ENCODE assay signal across 9 cellular contexts in genomic region chr15:74040115-74040850, GRCh38. TPM values are rescaled to one million over a fixed set of nuclear protein-coding genes. Genes with fewer than 3 reads are reported as not detected.
A peak's percentile ranks its signal among the peaks of the same experiment; 100 is the strongest.
DNase-seq lines count a peak whose midpoint lies in the region; ATAC-seq and TF ChIP-seq lines count a peak whose summit lies in the region.
"Had no signal": no experiment of that assay in that cellular context is flagged by ENCODE, and none has a peak within 500 bp of the region (broad histone marks: within the 10 kb centered on the region; RNA-seq: fewer than 3 reads in every experiment).

No MANE protein-coding gene starts in this region.

- peak; percentile 63 to 86 for TF ChIP-seq EP300 in tibial nerve (IDR thresholded peaks at IDR 0.05)

- no peaks in the 10 kb centered on the region for H3K27me3 Mint-ChIP-seq in activated CD4-positive, alpha-beta T cell treated with anti-CD3 and anti-CD28 coated beads, Interleukin-2, amount 10 ng/mL, durations not matched to agents 7 days and 5 days

- H3K4me3 Mint-ChIP-seq in activated CD4-positive, alpha-beta T cell treated with anti-CD3 and anti-CD28 coated beads, Interleukin-2, amount 10 ng/mL, durations not matched to agents 7 days and 5 days = no peak overlapping the region

- peak overlapping the region; percentile 74 for H3K27ac Mint-ChIP-seq in activated CD4-positive, alpha-beta T cell treated with anti-CD3 and anti-CD28 coated beads, Interleukin-2, amount 10 ng/mL, durations not matched to agents 7 days and 5 days

- H3K27ac ChIP-seq in tibial nerve = peak overlapping the region; percentile 34 to 93 (median 68)

- TF ChIP-seq POLR2A in tibial nerve (IDR thresholded peaks at IDR 0.05) = no peak

- H3K9me3 Mint-ChIP-seq in activated CD4-positive, alpha-beta T cell treated with anti-CD3 and anti-CD28 coated beads, Interleukin-2, amount 10 ng/mL, durations not matched to agents 7 days and 5 days = no peaks in the 10 kb centered on the region

- no peaks in the 10 kb centered on the region for H3K27me3 ChIP-seq in tibial nerve

- CTCF ChIA-PET in activated CD4-positive, alpha-beta T cell treated with anti-CD3 and anti-CD28 coated beads, Interleukin-2, amount 10 ng/mL, durations not matched to agents 7 days and 5 days (lab: Charles Lee) = interaction anchor here (1.1 to 4.4 kb wide), 3 partner anchors 8 to 68 kb away, joined by 3 to 32 read pairs (median 3); no protein-coding TSS in a partner anchor

- no peak for DNase-seq in activated CD4-positive, alpha-beta T cell treated with anti-CD3 and anti-CD28 coated beads, Interleukin-2, amount 10 ng/mL, durations not matched to agents 7 days and 5 days
- DNase-seq in activated CD4-positive, alpha-beta T cell treated with anti-CD3 and anti-CD28 coated beads, Interleukin-2, amount 50 U/mL, for 4 hours = no peak
- DNase-seq in cardiac fibroblast (ENCODE audit: low read depth in 2 of 2) (peak; percentile 98 to 99), islet precursor cell (peak; percentile 65), tibial nerve (ENCODE audit: low spot score in 2 of 2) (peak; percentile 47 to 74), NCI-H2171 (lab: John Stamatoyannopoulos, UW) (no peak), middle frontal gyrus (ENCODE audit: extremely low spot score, low spot score) (no peak)
- DNase-seq: activated CD4-positive, CD25-positive, alpha-beta regulatory T cell had no signal

- TF ChIP-seq CTCF in cardiac fibroblast (IDR thresholded peaks at IDR 0.05; ENCODE audit: low read depth, low read length) (peak; percentile 15), tibial nerve (IDR thresholded peaks at IDR 0.05) (peak in 2 of 5 experiments; percentile 20 to 38)

- H3K36me3 Mint-ChIP-seq in activated CD4-positive, alpha-beta T cell treated with anti-CD3 and anti-CD28 coated beads, Interleukin-2, amount 10 ng/mL, durations not matched to agents 7 days and 5 days (ENCODE audit: low read depth) = peaks cover 27% of the 10 kb centered on the region

- H3K4me1 Mint-ChIP-seq in activated CD4-positive, alpha-beta T cell treated with anti-CD3 and anti-CD28 coated beads, Interleukin-2, amount 10 ng/mL, durations not matched to agents 7 days and 5 days = no peaks in the 10 kb centered on the region

- POLR2A ChIA-PET in activated CD4-positive, alpha-beta T cell treated with anti-CD3 and anti-CD28 coated beads, Interleukin-2, amount 10 ng/mL, durations not matched to agents 7 days and 5 days (lab: Charles Lee) = interaction anchor here (0.6 kb wide), 1 partner anchor 9 kb away, joined by 6 read pairs; no protein-coding TSS in a partner anchor

- WGBS in tibial nerve, 2 donors = 56 to 58% methylated on average over 7 of the region's 7 CpGs

- ATAC-seq in HG02623 (IDR thresholded peaks at IDR 0.05; ENCODE audit: unreplicated experiment) = no peak

- peaks cover 0 to 80% (median 30%) of the 10 kb centered on the region in 4 donors for H3K4me1 ChIP-seq in tibial nerve

- H3K9me3 ChIP-seq in tibial nerve = no peaks in the 10 kb centered on the region

- H3K4me3 ChIP-seq in cardiac fibroblast (replicated peaks in 1 of 2; ENCODE audit: low read depth in 2 of 2, low read length in 2 of 2) (no peak overlapping the region), tibial nerve (no peak overlapping the region)

- H3K36me3 ChIP-seq in tibial nerve = peaks cover 0 to 65% (median 0%) of the 10 kb centered on the region in 3 donors

RNA-seq across cellular contexts. Expression of gene GOLGA6A, which starts 42.1 kb away (rescaled TPM):
- total RNA-seq in activated CD4-positive, alpha-beta T cell treated with anti-CD3 and anti-CD28 coated beads, Interleukin-2, amount 10 ng/mL, durations not matched to agents 7 days and 5 days = not detected
- total RNA-seq in tibial nerve = under 1 TPM in 2 of 4 donors, not detected in 2; 0.20 to 0.87 TPM

RNA-seq across cellular contexts. Expression of gene PML, which starts 45.8 kb away (rescaled TPM):
- 100 to 1,000 TPM; 118 to 122 TPM for total RNA-seq in activated CD4-positive, alpha-beta T cell treated with anti-CD3 and anti-CD28 coated beads, Interleukin-2, amount 10 ng/mL, durations not matched to agents 7 days and 5 days
- 100 to 1,000 TPM in 2 of 4 donors, 10 to 100 TPM in 2; 69.3 to 159 (median 89.4) TPM for total RNA-seq in tibial nerve

RNA-seq across cellular contexts. Expression of gene STOML1, which starts 48.2 kb away (rescaled TPM):
- total RNA-seq in activated CD4-positive, alpha-beta T cell treated with anti-CD3 and anti-CD28 coated beads, Interleukin-2, amount 10 ng/mL, durations not matched to agents 7 days and 5 days = 10 to 100 TPM; 12.0 to 12.8 TPM
- 10 to 100 TPM; 16.6 to 29.1 (median 21.5) TPM for total RNA-seq in tibial nerve

Comparison
In these comparisons a context has a peak if more than half of its experiments do, and no peak if none do; other contexts are left out.
1. DNase-seq: peak in cardiac fibroblast (2 of 2), islet precursor cell (single experiment) and tibial nerve (2 of 2); none in activated CD4-positive, alpha-beta T cell treated with anti-CD3 and anti-CD28 coated beads, Interleukin-2, amount 10 ng/mL, durations not matched to agents 7 days and 5 days (single experiment), activated CD4-positive, alpha-beta T cell treated with anti-CD3 and anti-CD28 coated beads, Interleukin-2, amount 50 U/mL, for 4 hours (0 of 2), NCI-H2171 (single experiment) and middle frontal gyrus (single experiment).